8 cellular contexts compared by ENCODE assay signal in genomic region chr16:17397499-17397891, GRCh38.
DNase-seq lines count a peak whose midpoint lies in the region; ATAC-seq and TF ChIP-seq lines count a peak whose summit lies in the region.

No MANE protein-coding gene starts in this region.

- no peaks in the 10 kb centered on the region for H3K36me3 ChIP-seq in smooth muscle cell (ENCODE audit: low read depth)

- H3F3A ChIP-seq in smooth muscle cell (ENCODE audit: low read depth), result no peaks in the 10 kb centered on the region

- no peak for TF ChIP-seq CTCF in HFF-Myc (IDR thresholded peaks at IDR 0.05; ENCODE audit: low read depth, low read length, missing control alignments)
- TF ChIP-seq CTCF in fibroblast of pulmonary artery (IDR thresholded peaks at IDR 0.05; ENCODE audit: low read length, missing control alignments), result no peak
- TF ChIP-seq CTCF in smooth muscle cell (IDR thresholded peaks at IDR 0.05; ENCODE audit: borderline replicate concordance, insufficient read depth, poor library complexity, severe bottlenecking), result no peak

- H3K4me3 ChIP-seq in HFF-Myc (replicated peaks; ENCODE audit: low read depth, low read length), result no peak overlapping the region
- no peak overlapping the region for H3K4me3 ChIP-seq in fibroblast of pulmonary artery (replicated peaks; ENCODE audit: low read depth, low read length)
- H3K4me3 ChIP-seq in smooth muscle cell, result no peak overlapping the region

- no peaks in the 10 kb centered on the region for H3K27me3 ChIP-seq in smooth muscle cell (ENCODE audit: low read depth)

- ATAC-seq in GM18868 (IDR thresholded peaks at IDR 0.05; ENCODE audit: unreplicated experiment), result no peak

- peaks cover 11% of the 10 kb centered on the region for H3K4me1 ChIP-seq in smooth muscle cell (ENCODE audit: low read depth)

- H3K27ac ChIP-seq in smooth muscle cell (ENCODE audit: low read depth), result peak overlapping the region; percentile 52

- peaks cover 12% of the 10 kb centered on the region for H3K79me2 ChIP-seq in smooth muscle cell (ENCODE audit: low read depth)

- H2AFZ ChIP-seq in smooth muscle cell (ENCODE audit: low read depth), result no peak overlapping the region

- DNase-seq in HFF-Myc (ENCODE audit: extremely low read depth, low read depth), result peak; percentile 81
- peak; percentile 58 for DNase-seq in RPMI8226
- peak; percentile 46 for DNase-seq in fibroblast of pulmonary artery (ENCODE audit: low read depth)
- no peak for DNase-seq in smooth muscle cell (lab: John Stamatoyannopoulos, UW; ENCODE audit: unreplicated experiment)
- DNase-seq in activated naive CD4-positive, alpha-beta T cell treated with anti-CD3 and anti-CD28 coated beads, Interleukin-2, amount 50 U/mL, for 16 hours, result no peak
- DNase-seq in NCI-H2081 treated with DMSO at 0.1 percent for 48 hours (lab: John Stamatoyannopoulos, UW), result no peak
- no peak for DNase-seq in activated effector memory CD4-positive, alpha-beta T cell treated with anti-CD3 and anti-CD28 coated beads, Interleukin-2, amount 50 U/mL, for 16 hours

- H3K4me2 ChIP-seq in smooth muscle cell, result peak overlapping the region; percentile 50

- WGBS in smooth muscle cell (ENCODE audit: low lambda C conversion rate), result 21% methylated on average over 4 of the region's 4 CpGs

- H3K9me3 ChIP-seq in smooth muscle cell (replicated peaks; ENCODE audit: low read depth), result no peaks in the 10 kb centered on the region

- no peak overlapping the region for H3K9ac ChIP-seq in smooth muscle cell (ENCODE audit: low read depth)

- peaks cover 78% of the 10 kb centered on the region for H4K20me1 ChIP-seq in smooth muscle cell (ENCODE audit: low read depth)

Comparison
In these comparisons a context has a peak if more than half of its experiments do, and no peak if none do; other contexts are left out.
1. DNase-seq: peak in HFF-Myc (single experiment), RPMI8226 (single experiment) and fibroblast of pulmonary artery (single experiment); none in smooth muscle cell (single experiment), activated naive CD4-positive, alpha-beta T cell treated with anti-CD3 and anti-CD28 coated beads, Interleukin-2, amount 50 U/mL, for 16 hours (single experiment), NCI-H2081 treated with DMSO at 0.1 percent for 48 hours (single experiment) and activated effector memory CD4-positive, alpha-beta T cell treated with anti-CD3 and anti-CD28 coated beads, Interleukin-2, amount 50 U/mL, for 16 hours (single experiment).